In genomic region chr15:66844747-66845145, GRCh38 we compare ENCODE assay signal across 25 cellular contexts.
DNase-seq lines count a peak whose midpoint lies in the region; ATAC-seq and TF ChIP-seq lines count a peak whose summit lies in the region.
"Had no signal": no experiment of that assay in that cellular context is flagged by ENCODE, and none has a peak within 500 bp of the region (broad histone marks: within the 10 kb centered on the region; RNA-seq: fewer than 3 reads in every experiment).

No MANE protein-coding gene starts in this region.

- no peak overlapping the region for H3K4me3 ChIP-seq in IMR-90 (ENCODE audit: insufficient read depth, low read depth, low read length)
- no peak overlapping the region for H3K4me3 ChIP-seq in endodermal cell (ENCODE audit: low read length)
- H3K4me3 ChIP-seq: BLaER1, GM23248, PC-9 had no signal

- no peak overlapping the region for H3K56ac ChIP-seq in IMR-90 (ENCODE audit: extremely low read depth, insufficient read depth, low read length)

- H2AK9ac ChIP-seq in IMR-90 (replicated peaks; ENCODE audit: low read depth, low read length, poor library complexity), result no peak overlapping the region

- TF ChIP-seq CTCF in IMR-90 (conservative IDR thresholded peaks at IDR 0.05; ENCODE audit: low read depth, low read length) (no peak), endodermal cell (conservative IDR thresholded peaks at IDR 0.05) (no peak), nephron (IDR thresholded peaks at IDR 0.05; ENCODE audit: unreplicated experiment in 3 of 3) (no peak), MCF 10A (IDR thresholded peaks at IDR 0.05; ENCODE audit: unreplicated experiment) (no peak)

- WGBS in IMR-90 (ENCODE audit: extremely low coverage in 2 of 2, insufficient read length in 1 of 2), 2 experiments, result 100% methylated on average over 2 of the region's 5 CpGs; no CpG with 5 or more reads in 1 of the 2 experiments
- WGBS in endodermal cell (ENCODE audit: insufficient coverage in 1 of 2, insufficient read length in 1 of 2), 2 experiments, result 90 to 100% methylated on average over 3 to 5 of the region's 5 CpGs

- H2BK15ac ChIP-seq in IMR-90 (ENCODE audit: low read depth, low read length), result no peak overlapping the region

- no TSS peak for BruUV-seq in IMR-90 (replicated peaks; lab: Mats Ljungman, UMichigan)
- BruUV-seq in MCF 10A (replicated peaks; lab: Mats Ljungman, UMichigan), result no TSS peak

- no peak overlapping the region for H3K4me3 Mint-ChIP-seq in endodermal cell
- peak overlapping the region in 1 of 3 experiments; percentile 31 for H3K4me3 Mint-ChIP-seq in nephron
- H3K4me3 Mint-ChIP-seq in MCF 10A (ENCODE audit: unreplicated experiment), result no peak overlapping the region
- H3K4me3 Mint-ChIP-seq: CD4-positive, CD25-positive, alpha-beta regulatory T cell had no signal

- no peak overlapping the region for H3K14ac ChIP-seq in IMR-90 (replicated peaks; ENCODE audit: low read depth, low read length)

- peak overlapping the region; percentile 33; the same call in 1 of the 2 replicates for H3K4ac ChIP-seq in IMR-90 (ENCODE audit: low read depth, low read length)

- POLR2A ChIA-PET in IMR-90 (lab: Charles Lee; ENCODE audit: unreplicated experiment), result no interaction called here
- POLR2A ChIA-PET in MCF 10A (lab: Yijun Ruan, JAX), result interaction anchor here (0.7 kb wide), 1 partner anchor 27 kb away, joined by 3 read pairs; no protein-coding TSS in a partner anchor

- H3K27ac Mint-ChIP-seq in endodermal cell, result peak overlapping the region; percentile 77
- H3K27ac Mint-ChIP-seq in nephron, result peak overlapping the region in 2 of 3 experiments; percentile 2 to 39
- no peak overlapping the region for H3K27ac Mint-ChIP-seq in MCF 10A (ENCODE audit: low read depth, unreplicated experiment)
- H3K27ac Mint-ChIP-seq: CD4-positive, CD25-positive, alpha-beta regulatory T cell had no signal

- H3K23ac ChIP-seq in IMR-90 (ENCODE audit: low read depth, low read length), result peak overlapping the region; percentile 79; the same call in 1 of the 2 replicates

- peak overlapping the region; percentile 55 for H2AK5ac ChIP-seq in IMR-90 (ENCODE audit: low read depth, low read length)

- H3K27me3 Mint-ChIP-seq in endodermal cell (ENCODE audit: insufficient read depth) (peaks cover 7% of the 10 kb centered on the region), nephron (ENCODE audit: low read depth) (peaks cover 26% of the 10 kb centered on the region), MCF 10A (ENCODE audit: insufficient read depth, unreplicated experiment) (no peaks in the 10 kb centered on the region)

- H3K79me1 ChIP-seq in IMR-90 (ENCODE audit: low read depth in 1 of 2, low read length in 2 of 2), result peaks cover 26 to 69% of the 10 kb centered on the region in 2 experiments

- H4K91ac ChIP-seq in IMR-90 (ENCODE audit: insufficient read depth, low read depth, low read length), result no peak overlapping the region

- no peaks in the 10 kb centered on the region for H3K9me3 Mint-ChIP-seq in endodermal cell
- H3K9me3 Mint-ChIP-seq in nephron, result no peaks in the 10 kb centered on the region
- no peaks in the 10 kb centered on the region for H3K9me3 Mint-ChIP-seq in MCF 10A (ENCODE audit: unreplicated experiment)

- no peak overlapping the region for H2BK120ac ChIP-seq in IMR-90 (ENCODE audit: low read depth, low read length)

- DNase-seq in IMR-90 (no peak), endodermal cell (no peak), posterior vena cava (ENCODE audit: low spot score) (peak; percentile 46), MCF 10A (ENCODE audit: unreplicated experiment) (no peak), NOMO-1 treated with DMSO at 0.1 percent for 48 hours (lab: John Stamatoyannopoulos, UW; ENCODE audit: unreplicated experiment) (no peak), NCI-H1105 treated with DMSO at 0.1 percent for 48 hours (lab: John Stamatoyannopoulos, UW) (no peak)
- DNase-seq in activated CD4-positive, CD25-positive, alpha-beta regulatory T cell (lab: John Stamatoyannopoulos, UW), result no peak
- DNase-seq: CD4-positive, CD25-positive, alpha-beta regulatory T cell; DMS153; GM23248; H7; Kasumi-1; MV-4-11; NCI-H1105; NCI-H146; NCI-H2029; NCI-H446 treated with DMSO at 0.1 percent for 48 hours; NCI-H526; NCI-H82; NK-92 treated with Interleukin-12 subunit alpha and Interleukin-12 subunit beta, amount 100 ng/mL, for 24 hours; PC-9; Right ventricle myocardium superior; RPMI8226 had no signal

- H2AFZ ChIP-seq in IMR-90 (replicated peaks; ENCODE audit: low read length, poor library complexity), result no peak overlapping the region
- H2AFZ ChIP-seq: GM23248, PC-9 had no signal

- H3K4me1 ChIP-seq in IMR-90 (ENCODE audit: control insufficient read depth, insufficient read depth, low read length), result peaks cover 22% of the 10 kb centered on the region
- H3K4me1 ChIP-seq in endodermal cell (ENCODE audit: control insufficient read depth, insufficient read depth, low read length), result peaks cover 21% of the 10 kb centered on the region

- no peak overlapping the region for H3K18ac ChIP-seq in IMR-90 (ENCODE audit: low read depth, low read length)

- H3K4me2 ChIP-seq in IMR-90 (ENCODE audit: low read depth, low read length), result no peak overlapping the region
- H3K4me2 ChIP-seq: BLaER1, PC-9 had no signal

- dilution Hi-C loops in IMR-90 (cut with HindIII; ENCODE audit: low sequenced_read_pairs, unreplicated experiment), result no loop called here

- peaks cover 8% of the 10 kb centered on the region for H3K36me3 Mint-ChIP-seq in endodermal cell (ENCODE audit: low read depth)
- H3K36me3 Mint-ChIP-seq in nephron (ENCODE audit: low read depth), result no peaks in the 10 kb centered on the region
- peaks cover 6% of the 10 kb centered on the region for H3K36me3 Mint-ChIP-seq in MCF 10A (ENCODE audit: insufficient read depth, unreplicated experiment)
- H3K36me3 Mint-ChIP-seq: CD4-positive, CD25-positive, alpha-beta regulatory T cell had no signal

- no peak for ATAC-seq in IMR-90 (ENCODE audit: low read depth)

- H3K36me3 ChIP-seq in IMR-90 (ENCODE audit: control insufficient read depth, insufficient read depth, low read length) (peaks cover 1% of the 10 kb centered on the region; the same call in 1 of the 2 replicates), endodermal cell (ENCODE audit: control insufficient read depth, insufficient read depth, low read length) (peaks cover 5% of the 10 kb centered on the region)
- H3K36me3 ChIP-seq: BLaER1 had no signal

- no peak for TF ChIP-seq POLR2A in IMR-90 (IDR thresholded peaks at IDR 0.05; ENCODE audit: low read depth, low read length)

- H4K5ac ChIP-seq in IMR-90 (ENCODE audit: low read depth, low read length), result no peak overlapping the region

- no peaks in the 10 kb centered on the region; the same call in 1 of the 2 replicates for H4K20me1 ChIP-seq in IMR-90 (ENCODE audit: insufficient read depth, low read length)

- H3K9ac ChIP-seq in IMR-90 (ENCODE audit: low read depth, low read length) (no peak overlapping the region), endodermal cell (ENCODE audit: extremely low read depth, low read length, poor library complexity, severe bottlenecking) (peak overlapping the region; percentile 85)
- H3K9ac ChIP-seq: BLaER1, GM23248 had no signal

- H2BK5ac ChIP-seq in IMR-90 (ENCODE audit: low read depth, low read length, poor library complexity, severe bottlenecking), result no peak overlapping the region

- H3K27me3 ChIP-seq in IMR-90 (ENCODE audit: control insufficient read depth, insufficient read depth, low read length) (no peaks in the 10 kb centered on the region), endodermal cell (ENCODE audit: control insufficient read depth, insufficient read depth, low read length, poor library complexity, severe bottlenecking) (no peaks in the 10 kb centered on the region)

- intact Hi-C loops in IMR-90 (cut with micrococcal nuclease) (loop anchor here (5.0 kb wide), 1 partner anchor 42 kb away; no protein-coding TSS in a partner anchor), posterior vena cava (cut with DNase I) (loop anchor here (1.0 to 5.0 kb wide), 3 partner anchors 42 to 1233 kb away; partner anchors contain the start of gene SMAD6 (in 1 of the 2)), MCF 10A (cut with micrococcal nuclease) (loop anchor here (5.0 kb wide), 1 partner anchor 42 kb away; no protein-coding TSS in a partner anchor)

- H3K9me1 ChIP-seq in IMR-90 (ENCODE audit: insufficient read depth, low read length), result peaks cover 18% of the 10 kb centered on the region

- CTCF ChIA-PET in IMR-90 (lab: Yijun Ruan, JAX), result no interaction called here
- CTCF ChIA-PET in MCF 10A (lab: Yijun Ruan, JAX), result interaction anchor here (0.7 to 1.0 kb wide), 5 partner anchors 11 to 80 kb away, joined by 3 to 5 read pairs (median 4); no protein-coding TSS in a partner anchor

- H3K4me1 Mint-ChIP-seq in endodermal cell (peaks cover 36% of the 10 kb centered on the region), nephron (peaks cover 31% of the 10 kb centered on the region), MCF 10A (ENCODE audit: insufficient read depth, unreplicated experiment) (peaks cover 11% of the 10 kb centered on the region)

- H2BK20ac ChIP-seq in IMR-90 (ENCODE audit: low read depth, low read length), result no peak overlapping the region

- no peak overlapping the region for H4K8ac ChIP-seq in IMR-90 (ENCODE audit: low read depth in 2 of 2, low read length in 2 of 2)

- H3K9me3 ChIP-seq in IMR-90 (ENCODE audit: control insufficient read depth, insufficient read depth, low read length) (no peaks in the 10 kb centered on the region), endodermal cell (ENCODE audit: control insufficient read depth, low read length) (no peaks in the 10 kb centered on the region)
- H3K9me3 ChIP-seq: BLaER1 had no signal

- in situ Hi-C loops in IMR-90 (cut with MboI; ENCODE audit: low sequenced_read_pairs), result loop anchor here (25.0 kb wide), 1 partner anchor 132 kb away; the partner anchor contains the start of gene SMAD6

- TF ChIP-seq RAD21 in IMR-90 (IDR thresholded peaks at IDR 0.05; ENCODE audit: low read length), result no peak

- H3K27ac ChIP-seq in IMR-90 (ENCODE audit: insufficient read depth, low read length), result no peak overlapping the region
- no peak overlapping the region for H3K27ac ChIP-seq in endodermal cell (ENCODE audit: low read depth, low read length)
- H3K27ac ChIP-seq: BLaER1, GM23248, PC-9 had no signal

TF ChIP-seq in IMR-90, 13 proteins besides CTCF, POLR2A, EP300 and RAD21:
- no peak for TF ChIP-seq MAZ (IDR thresholded peaks at IDR 0.05; ENCODE audit: borderline replicate concordance, low read depth, low read length)
- no peak for TF ChIP-seq USF2 (IDR thresholded peaks at IDR 0.05; ENCODE audit: low read depth, low read length)
- no peak for TF ChIP-seq NFE2L2 (IDR thresholded peaks at IDR 0.05; ENCODE audit: low read depth, low read length)
- no peak for TF ChIP-seq MAFK (IDR thresholded peaks at IDR 0.05; ENCODE audit: low read depth, low read length)
